In the genomic region with DNA sequence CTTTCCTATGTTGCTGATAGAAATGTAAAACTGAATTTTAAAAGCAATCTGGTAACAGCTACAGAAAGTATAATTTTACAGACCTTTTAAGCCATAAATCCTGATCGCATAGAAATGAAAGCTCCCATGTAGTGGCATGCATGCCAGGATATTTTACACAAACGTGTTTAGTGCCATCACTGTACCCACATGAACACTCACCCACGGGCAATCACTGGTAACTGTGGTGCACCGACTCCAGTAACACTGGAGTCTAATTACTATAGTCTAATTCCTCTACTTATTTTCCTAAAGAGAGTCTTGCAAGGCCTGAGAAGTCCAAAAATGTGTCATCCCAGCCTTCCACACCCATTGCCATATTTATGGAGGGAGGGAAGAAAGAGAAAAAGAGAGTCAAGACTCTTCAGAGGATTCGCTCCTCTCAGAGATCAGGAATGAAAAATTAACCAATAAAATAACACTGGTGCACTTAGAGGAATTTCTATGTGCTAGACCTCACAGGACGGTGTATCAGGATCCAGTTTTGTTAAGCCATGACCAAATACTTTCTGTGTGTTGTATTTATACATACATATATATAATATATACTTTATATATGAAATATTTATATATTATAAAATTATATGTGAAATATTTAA, we compare ENCODE assay signal across 2 cellular contexts.
TF ChIP-seq lines count a peak whose summit lies in the region.

No MANE protein-coding gene starts in this region.

TF ChIP-seq in liver, 16 proteins besides CTCF, POLR2A, EP300 and RAD21:
- TF ChIP-seq TAF1 (conservative IDR thresholded peaks at IDR 0.05) (peak; percentile 48), GABPA (IDR thresholded peaks at IDR 0.05 in 1 of 2, conservative IDR thresholded peaks at IDR 0.05 in 1 of 2) (no peak), FOXA1 (IDR thresholded peaks at IDR 0.05) (no peak), EGR1 (IDR thresholded peaks at IDR 0.05; ENCODE audit: low read depth in 2 of 2) (no peak), RXRA (IDR thresholded peaks at IDR 0.05) (no peak), YY1 (IDR thresholded peaks at IDR 0.05) (peak; percentile 66), HNF4G (IDR thresholded peaks at IDR 0.05) (no peak), FOXA2 (IDR thresholded peaks at IDR 0.05) (no peak), NR2F2 (IDR thresholded peaks at IDR 0.05) (no peak), JUND (IDR thresholded peaks at IDR 0.05) (no peak), HNF4A (conservative IDR thresholded peaks at IDR 0.05) (peak in 1 of 2 donors; percentile 17), SP1 (IDR thresholded peaks at IDR 0.05) (no peak)
- TF ChIP-seq, protein P1, sequence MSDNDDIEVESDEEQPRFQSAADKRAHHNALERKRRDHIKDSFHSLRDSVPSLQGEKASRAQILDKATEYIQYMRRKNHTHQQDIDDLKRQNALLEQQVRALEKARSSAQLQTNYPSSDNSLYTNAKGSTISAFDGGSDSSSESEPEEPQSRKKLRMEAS (IDR thresholded peaks at IDR 0.05) = no peak
- TF ChIP-seq, protein P2, sequence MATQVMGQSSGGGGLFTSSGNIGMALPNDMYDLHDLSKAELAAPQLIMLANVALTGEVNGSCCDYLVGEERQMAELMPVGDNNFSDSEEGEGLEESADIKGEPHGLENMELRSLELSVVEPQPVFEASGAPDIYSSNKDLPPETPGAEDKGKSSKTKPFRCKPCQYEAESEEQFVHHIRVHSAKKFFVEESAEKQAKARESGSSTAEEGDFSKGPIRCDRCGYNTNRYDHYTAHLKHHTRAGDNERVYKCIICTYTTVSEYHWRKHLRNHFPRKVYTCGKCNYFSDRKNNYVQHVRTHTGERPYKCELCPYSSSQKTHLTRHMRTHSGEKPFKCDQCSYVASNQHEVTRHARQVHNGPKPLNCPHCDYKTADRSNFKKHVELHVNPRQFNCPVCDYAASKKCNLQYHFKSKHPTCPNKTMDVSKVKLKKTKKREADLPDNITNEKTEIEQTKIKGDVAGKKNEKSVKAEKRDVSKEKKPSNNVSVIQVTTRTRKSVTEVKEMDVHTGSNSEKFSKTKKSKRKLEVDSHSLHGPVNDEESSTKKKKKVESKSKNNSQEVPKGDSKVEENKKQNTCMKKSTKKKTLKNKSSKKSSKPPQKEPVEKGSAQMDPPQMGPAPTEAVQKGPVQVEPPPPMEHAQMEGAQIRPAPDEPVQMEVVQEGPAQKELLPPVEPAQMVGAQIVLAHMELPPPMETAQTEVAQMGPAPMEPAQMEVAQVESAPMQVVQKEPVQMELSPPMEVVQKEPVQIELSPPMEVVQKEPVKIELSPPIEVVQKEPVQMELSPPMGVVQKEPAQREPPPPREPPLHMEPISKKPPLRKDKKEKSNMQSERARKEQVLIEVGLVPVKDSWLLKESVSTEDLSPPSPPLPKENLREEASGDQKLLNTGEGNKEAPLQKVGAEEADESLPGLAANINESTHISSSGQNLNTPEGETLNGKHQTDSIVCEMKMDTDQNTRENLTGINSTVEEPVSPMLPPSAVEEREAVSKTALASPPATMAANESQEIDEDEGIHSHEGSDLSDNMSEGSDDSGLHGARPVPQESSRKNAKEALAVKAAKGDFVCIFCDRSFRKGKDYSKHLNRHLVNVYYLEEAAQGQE (IDR thresholded peaks at IDR 0.05) = peak; percentile 34
- TF ChIP-seq, protein P3, sequence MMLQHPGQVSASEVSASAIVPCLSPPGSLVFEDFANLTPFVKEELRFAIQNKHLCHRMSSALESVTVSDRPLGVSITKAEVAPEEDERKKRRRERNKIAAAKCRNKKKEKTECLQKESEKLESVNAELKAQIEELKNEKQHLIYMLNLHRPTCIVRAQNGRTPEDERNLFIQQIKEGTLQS (IDR thresholded peaks at IDR 0.05) = no peak
- TF ChIP-seq, protein P4, sequence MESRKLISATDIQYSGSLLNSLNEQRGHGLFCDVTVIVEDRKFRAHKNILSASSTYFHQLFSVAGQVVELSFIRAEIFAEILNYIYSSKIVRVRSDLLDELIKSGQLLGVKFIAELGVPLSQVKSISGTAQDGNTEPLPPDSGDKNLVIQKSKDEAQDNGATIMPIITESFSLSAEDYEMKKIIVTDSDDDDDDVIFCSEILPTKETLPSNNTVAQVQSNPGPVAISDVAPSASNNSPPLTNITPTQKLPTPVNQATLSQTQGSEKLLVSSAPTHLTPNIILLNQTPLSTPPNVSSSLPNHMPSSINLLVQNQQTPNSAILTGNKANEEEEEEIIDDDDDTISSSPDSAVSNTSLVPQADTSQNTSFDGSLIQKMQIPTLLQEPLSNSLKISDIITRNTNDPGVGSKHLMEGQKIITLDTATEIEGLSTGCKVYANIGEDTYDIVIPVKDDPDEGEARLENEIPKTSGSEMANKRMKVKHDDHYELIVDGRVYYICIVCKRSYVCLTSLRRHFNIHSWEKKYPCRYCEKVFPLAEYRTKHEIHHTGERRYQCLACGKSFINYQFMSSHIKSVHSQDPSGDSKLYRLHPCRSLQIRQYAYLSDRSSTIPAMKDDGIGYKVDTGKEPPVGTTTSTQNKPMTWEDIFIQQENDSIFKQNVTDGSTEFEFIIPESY (IDR thresholded peaks at IDR 0.05) = no peak

TF ChIP-seq in HepG2, 621 proteins besides CTCF, POLR2A, EP300 and RAD21:
- TF ChIP-seq JUN (CRISPR knock-in tag; IDR thresholded peaks at IDR 0.05) = no peak
